1 cellular context compared by ENCODE assay signal in the genomic region with DNA sequence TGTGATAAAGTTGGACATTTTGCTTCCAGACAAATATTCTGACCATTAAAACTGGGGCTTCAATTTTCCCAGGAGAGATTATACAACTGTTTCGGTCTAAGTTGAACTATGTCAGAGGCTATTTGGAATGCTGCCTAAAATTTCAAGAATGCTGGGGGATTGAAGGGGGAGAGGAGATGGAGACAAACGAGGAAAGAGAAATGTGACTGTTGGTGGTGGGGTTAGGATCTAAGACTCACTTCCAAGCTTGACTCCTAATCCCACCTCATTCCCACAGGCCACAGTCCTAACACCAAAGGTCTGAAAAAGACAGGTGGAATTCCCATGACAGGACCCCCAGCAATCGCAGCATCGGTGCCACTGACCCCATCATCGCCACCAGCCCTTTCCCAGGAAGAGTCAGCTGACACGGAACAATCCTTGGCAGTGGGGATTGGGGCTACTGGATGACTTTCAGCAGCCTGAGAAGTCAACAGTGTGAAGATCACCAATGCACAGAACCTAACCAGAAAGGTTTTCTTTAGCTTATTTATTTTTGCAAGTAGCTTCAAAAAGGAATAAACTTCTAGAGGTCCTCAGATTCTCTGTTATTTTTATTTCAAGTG.
TF ChIP-seq lines count a peak whose summit lies in the region.

No MANE protein-coding gene starts in this region.

TF ChIP-seq in HepG2, 621 proteins besides CTCF, POLR2A, EP300 and RAD21 (continued from another document):
- no peak for TF ChIP-seq ZNF788 (CRISPR knock-in tag; IDR thresholded peaks at IDR 0.05; ENCODE audit: borderline replicate concordance)
- TF ChIP-seq, protein P1, sequence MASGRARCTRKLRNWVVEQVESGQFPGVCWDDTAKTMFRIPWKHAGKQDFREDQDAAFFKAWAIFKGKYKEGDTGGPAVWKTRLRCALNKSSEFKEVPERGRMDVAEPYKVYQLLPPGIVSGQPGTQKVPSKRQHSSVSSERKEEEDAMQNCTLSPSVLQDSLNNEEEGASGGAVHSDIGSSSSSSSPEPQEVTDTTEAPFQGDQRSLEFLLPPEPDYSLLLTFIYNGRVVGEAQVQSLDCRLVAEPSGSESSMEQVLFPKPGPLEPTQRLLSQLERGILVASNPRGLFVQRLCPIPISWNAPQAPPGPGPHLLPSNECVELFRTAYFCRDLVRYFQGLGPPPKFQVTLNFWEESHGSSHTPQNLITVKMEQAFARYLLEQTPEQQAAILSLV (CRISPR knock-in tag; IDR thresholded peaks at IDR 0.05; ENCODE audit: borderline replicate concordance), result no peak
